7 cellular contexts compared by ENCODE assay signal in genomic region chr12:6764011-6764828, GRCh38. TPM values are rescaled to one million over a fixed set of nuclear protein-coding genes. Genes with fewer than 3 reads are reported as not detected.
DNase-seq lines count a peak whose midpoint lies in the region; ATAC-seq and TF ChIP-seq lines count a peak whose summit lies in the region.

No MANE protein-coding gene starts in this region.

- TF ChIP-seq CTCF in OCI-LY7 (conservative IDR thresholded peaks at IDR 0.05; ENCODE audit: low read length), result no peak

- no TSS peak for BruUV-seq in OCI-LY7 (replicated peaks; lab: Mats Ljungman, UMichigan)

- no peak for TF ChIP-seq RAD21 in Ishikawa (IDR thresholded peaks at IDR 0.05; ENCODE audit: low read depth)

- peak overlapping the region; percentile 54; the same call in 1 of the 2 replicates for H2AFZ ChIP-seq in OCI-LY7 (ENCODE audit: low read length)

- POLR2A ChIA-PET in OCI-LY7 (lab: Charles Lee), result interaction anchor here (1.7 kb wide), 1 partner anchor 76 kb away, joined by 6 read pairs; no protein-coding TSS in a partner anchor

- H3K4me3 ChIP-seq in OCI-LY7 (ENCODE audit: low read depth, low read length, poor library complexity, severe bottlenecking), result peak overlapping the region; percentile 43

- ATAC-seq in GM21825 (IDR thresholded peaks at IDR 0.05; ENCODE audit: unreplicated experiment) (peak; percentile 76), Right ventricle myocardium superior (ENCODE audit: poor library complexity) (peak; percentile 84)

- H3K4me1 ChIP-seq in OCI-LY7 (ENCODE audit: insufficient read depth, low read length, poor library complexity, severe bottlenecking), result peaks cover 33% of the 10 kb centered on the region

- H3K9me3 ChIP-seq in OCI-LY7 (ENCODE audit: low read length), result no peaks in the 10 kb centered on the region

- no peak overlapping the region for H3K27ac ChIP-seq in OCI-LY7 (ENCODE audit: low read depth, low read length, poor library complexity, severe bottlenecking)

- intact Hi-C loops in OCI-LY7 (cut with micrococcal nuclease; ENCODE audit: unreplicated experiment) (no loop called here), Right ventricle myocardium superior (cut with DNase I) (no loop called here)

- H3K79me2 ChIP-seq in OCI-LY7 (ENCODE audit: insufficient read depth, low read depth, low read length), result no peaks in the 10 kb centered on the region

- H4K20me1 ChIP-seq in OCI-LY7 (ENCODE audit: insufficient read depth, low read length), result no peaks in the 10 kb centered on the region

- TF ChIP-seq EP300 in Ishikawa (IDR thresholded peaks at IDR 0.05; ENCODE audit: borderline replicate concordance), result peak; percentile 88

- CTCF ChIA-PET in OCI-LY7 (lab: Charles Lee; ENCODE audit: unreplicated experiment), result no interaction called here

- H3K9me2 ChIP-seq in OCI-LY7 (ENCODE audit: insufficient read depth, low read length), result no peaks in the 10 kb centered on the region

- peak overlapping the region; percentile 68 for H3K4me2 ChIP-seq in OCI-LY7 (ENCODE audit: low read length)

- no peaks in the 10 kb centered on the region for H3K36me3 ChIP-seq in OCI-LY7 (ENCODE audit: insufficient read depth, low read length)

- DNase-seq in GM04504 (ENCODE audit: low read depth), result peak; percentile 99
- peak; percentile 90 for DNase-seq in OCI-LY7 (ENCODE audit: low spot score)
- DNase-seq in amniotic epithelial cell (ENCODE audit: low read depth), result peak; percentile 99
- peak; percentile 95 for DNase-seq in Right ventricle myocardium superior
- peak; percentile 93 for DNase-seq in occipital lobe (lab: John Stamatoyannopoulos, UW)

TF ChIP-seq in Ishikawa, 13 proteins besides CTCF, POLR2A, EP300 and RAD21:
- TF ChIP-seq YY1 (IDR thresholded peaks at IDR 0.05; ENCODE audit: low read depth) (0 out of 2 replicates have a peak, but pooled peaks have one; percentile 39), REST (IDR thresholded peaks at IDR 0.05; ENCODE audit: low read depth) (no peak), TAF1 (IDR thresholded peaks at IDR 0.05; ENCODE audit: low read depth) (no peak), CREB1 (IDR thresholded peaks at IDR 0.05; ENCODE audit: low read depth) (no peak), USF1 (IDR thresholded peaks at IDR 0.05) (0 out of 2 replicates have a peak, but pooled peaks have one; percentile 15), FOXM1 (IDR thresholded peaks at IDR 0.05; ENCODE audit: borderline replicate concordance, low read depth) (peak; percentile 99), TEAD4 (IDR thresholded peaks at IDR 0.05) (0 out of 2 replicates have a peak, but pooled peaks have one; percentile 12), EGR1 (IDR thresholded peaks at IDR 0.05) (peak; percentile 67; the same call in 1 of the 2 replicates), ZBTB7A (IDR thresholded peaks at IDR 0.05; ENCODE audit: low read depth) (no peak; the same call in 1 of the 2 replicates), MAX (IDR thresholded peaks at IDR 0.05) (peak; percentile 25; the same call in 1 of the 2 replicates), NFIC (IDR thresholded peaks at IDR 0.05) (no peak), CEBPB (IDR thresholded peaks at IDR 0.05) (no peak), TCF12 (IDR thresholded peaks at IDR 0.05; ENCODE audit: low read depth) (peak; percentile 40; the same call in 1 of the 2 replicates)

RNA-seq across cellular contexts. Expression of gene PTMS, which starts 1.9 kb away (rescaled TPM):
- 6.3 and 7.8 TPM in 2 replicates for total RNA-seq in OCI-LY7 (2014; rRNA removed; shearing (Covaris generic))
- total RNA-seq in OCI-LY7 (2022) (9.8 and 11.8 TPM in 2 replicates), Right ventricle myocardium superior (108 TPM), occipital lobe (26.8 TPM)

RNA-seq across cellular contexts. Expression of gene LAG3, which starts 8.1 kb away (rescaled TPM):
- total RNA-seq in OCI-LY7 (2014; rRNA removed; shearing (Covaris generic)), result 0.19 and 0.62 TPM in 2 replicates
- 0.26 TPM in 1 of 2 replicates, not detected in the other for total RNA-seq in OCI-LY7 (2022)
- total RNA-seq in Right ventricle myocardium superior, result 0.22 TPM
- not detected for total RNA-seq in occipital lobe

RNA-seq across cellular contexts. Expression of gene MLF2, which starts 11.3 kb away (rescaled TPM):
- 87.3 and 96.2 TPM in 2 replicates for total RNA-seq in OCI-LY7 (2014; rRNA removed; shearing (Covaris generic))
- 79.7 and 81.3 TPM in 2 replicates for total RNA-seq in OCI-LY7 (2022)
- 153 TPM for total RNA-seq in Right ventricle myocardium superior
- 81.4 TPM for total RNA-seq in occipital lobe

RNA-seq across cellular contexts. Expression of gene CD4, which starts 25.1 kb away (rescaled TPM):
- not detected in 2 replicates for total RNA-seq in OCI-LY7 (2014; rRNA removed; shearing (Covaris generic))
- total RNA-seq in OCI-LY7 (2022) (not detected in 2 replicates), Right ventricle myocardium superior (10.4 TPM), occipital lobe (2.3 TPM)

RNA-seq across cellular contexts. Expression of gene COPS7A, which starts 40.4 kb away (rescaled TPM):
- total RNA-seq in OCI-LY7 (2014; rRNA removed; shearing (Covaris generic)), result 64.8 and 71.2 TPM in 2 replicates
- total RNA-seq in OCI-LY7 (2022), result 51.1 and 53.8 TPM in 2 replicates
- total RNA-seq in Right ventricle myocardium superior, result 70.4 TPM
- total RNA-seq in occipital lobe, result 37.1 TPM
